In genomic region chr1:23718482-23718881, GRCh38 we compare ENCODE assay signal across 8 cellular contexts. TPM values are rescaled to one million over a fixed set of nuclear protein-coding genes. Genes with fewer than 3 reads are reported as not detected.
A peak's percentile ranks its signal among the peaks of the same experiment; 100 is the strongest.
DNase-seq lines count a peak whose midpoint lies in the region; ATAC-seq and TF ChIP-seq lines count a peak whose summit lies in the region.

No MANE protein-coding gene starts in this region.

- no peaks in the 10 kb centered on the region for H3K27me3 Mint-ChIP-seq in nephron (ENCODE audit: low read depth)
- no peaks in the 10 kb centered on the region for H3K27me3 Mint-ChIP-seq in CD4-positive, alpha-beta T cell

- no peak overlapping the region for H3K9ac ChIP-seq in KMS-11

- H3K4me3 ChIP-seq in DOHH2 (ENCODE audit: low read length) = no peak overlapping the region
- no peak overlapping the region for H3K4me3 ChIP-seq in KMS-11 (IDR thresholded peaks at IDR 0.05; ENCODE audit: insufficient read depth, low read depth, low read length)

- no peaks in the 10 kb centered on the region for H3K9me3 Mint-ChIP-seq in nephron
- no peaks in the 10 kb centered on the region for H3K9me3 Mint-ChIP-seq in CD4-positive, alpha-beta T cell

- H3K27me3 ChIP-seq in DOHH2 (ENCODE audit: control insufficient read depth, low read length) = no peaks in the 10 kb centered on the region
- H3K27me3 ChIP-seq in KMS-11 (ENCODE audit: insufficient read depth, low read depth) = no peaks in the 10 kb centered on the region
- no peaks in the 10 kb centered on the region for H3K27me3 ChIP-seq in CD4-positive, alpha-beta T cell (ENCODE audit: control insufficient read depth, insufficient read depth, low read length)

- H3K4me1 ChIP-seq in DOHH2 (ENCODE audit: control insufficient read depth, low read length) (peaks cover 38% of the 10 kb centered on the region), KMS-11 (ENCODE audit: low read depth, poor library complexity, severe bottlenecking) (peaks cover 47% of the 10 kb centered on the region)

- DNase-seq in astrocyte of the hippocampus (ENCODE audit: low read depth, low spot score) (peak; percentile 43), occipital lobe (lab: John Stamatoyannopoulos, UW) (no peak), NCI-H187 (lab: John Stamatoyannopoulos, UW) (no peak)
- no peak for DNase-seq in CD4-positive, alpha-beta T cell

- POLR2A ChIA-PET in CD4-positive, alpha-beta T cell (lab: Charles Lee) = no interaction called here

- H2AFZ ChIP-seq in KMS-11 (ENCODE audit: low read depth) = no peak overlapping the region

- CTCF ChIA-PET in CD4-positive, alpha-beta T cell (lab: Charles Lee) = interaction anchor here (0.5 kb wide), 1 partner anchor 85 kb away, joined by 3 read pairs; no protein-coding TSS in a partner anchor

- H4K20me1 ChIP-seq in DOHH2 (ENCODE audit: control insufficient read depth, insufficient read depth, low read depth, low read length) = 0 out of 2 replicates have a peak, but pooled peaks cover 3% of the 10 kb centered on the region
- H4K20me1 ChIP-seq in KMS-11 (ENCODE audit: insufficient read depth) = no peaks in the 10 kb centered on the region; the same call in 1 of the 2 replicates

- H3K79me2 ChIP-seq in DOHH2 (ENCODE audit: control insufficient read depth, low read length) = peaks cover 26% of the 10 kb centered on the region
- no peaks in the 10 kb centered on the region for H3K79me2 ChIP-seq in KMS-11 (ENCODE audit: insufficient read depth, low read depth)

- H3K9me3 ChIP-seq in DOHH2 (ENCODE audit: control insufficient read depth, insufficient read depth, low read length) = no peaks in the 10 kb centered on the region
- H3K9me3 ChIP-seq in CD4-positive, alpha-beta T cell (ENCODE audit: control insufficient read depth, low read length) = no peaks in the 10 kb centered on the region

- H3K27ac ChIP-seq in DOHH2 (ENCODE audit: low read depth, low read length) = no peak overlapping the region
- no peak overlapping the region; the same call in 1 of the 2 replicates for H3K27ac ChIP-seq in KMS-11
- H3K27ac ChIP-seq in CD4-positive, alpha-beta T cell (ENCODE audit: low read depth, low read length) = no peak overlapping the region

- intact Hi-C loops in CD4-positive, alpha-beta T cell (cut with DNase I, micrococcal nuclease) = no loop called here

- H3F3A ChIP-seq in DOHH2 (ENCODE audit: control insufficient read depth, insufficient read depth) = peaks cover 6% of the 10 kb centered on the region; the same call in 1 of the 2 replicates

- H3K4me2 ChIP-seq in DOHH2 (ENCODE audit: low read length) = no peak overlapping the region
- peak overlapping the region; percentile 13; the same call in 1 of the 2 replicates for H3K4me2 ChIP-seq in KMS-11

- H3K27ac Mint-ChIP-seq in nephron = no peak overlapping the region
- H3K27ac Mint-ChIP-seq in CD4-positive, alpha-beta T cell = no peak overlapping the region

- TF ChIP-seq CTCF in DOHH2 (IDR thresholded peaks at IDR 0.05; ENCODE audit: low read depth, low read length, poor library complexity, severe bottlenecking) (peak; percentile 71), KMS-11 (conservative IDR thresholded peaks at IDR 0.05; ENCODE audit: low read depth, low read length) (peak; percentile 87), nephron (IDR thresholded peaks at IDR 0.05; ENCODE audit: unreplicated experiment in 3 of 3) (peak; percentile 38 to 50 (median 39))
- no peak for TF ChIP-seq CTCF in CD4-positive, alpha-beta T cell (IDR thresholded peaks at IDR 0.05)

- H3K4me1 Mint-ChIP-seq in nephron = no peaks in the 10 kb centered on the region
- peaks cover 5% of the 10 kb centered on the region for H3K4me1 Mint-ChIP-seq in CD4-positive, alpha-beta T cell (ENCODE audit: low read depth)

- H3K36me3 ChIP-seq in DOHH2 (ENCODE audit: control insufficient read depth, low read length) = peaks cover 11% of the 10 kb centered on the region
- H3K36me3 ChIP-seq in KMS-11 (ENCODE audit: insufficient read depth) = no peaks in the 10 kb centered on the region

- no peaks in the 10 kb centered on the region for H3K9me2 ChIP-seq in DOHH2 (replicated peaks; ENCODE audit: control insufficient read depth, low read length)

- no peak for ATAC-seq in HG03135 (IDR thresholded peaks at IDR 0.05; ENCODE audit: unreplicated experiment)
- ATAC-seq in CD4-positive, alpha-beta T cell (ENCODE audit: poor library complexity) = no peak

- H3K36me3 Mint-ChIP-seq in nephron (ENCODE audit: low read depth) = no peaks in the 10 kb centered on the region
- no peaks in the 10 kb centered on the region for H3K36me3 Mint-ChIP-seq in CD4-positive, alpha-beta T cell (ENCODE audit: low read depth)

- no peak overlapping the region for H3K4me3 Mint-ChIP-seq in nephron
- H3K4me3 Mint-ChIP-seq in CD4-positive, alpha-beta T cell = no peak overlapping the region

RNA-seq across cellular contexts. Expression of gene ELOA, which starts 24.8 kb away (rescaled TPM):
- 23.7 TPM for total RNA-seq in occipital lobe
- 10 to 100 TPM; 28.1 to 33.0 TPM for total RNA-seq in CD4-positive, alpha-beta T cell

RNA-seq across cellular contexts. Expression of gene RPL11, which starts 26.9 kb away (rescaled TPM):
- 852 TPM for total RNA-seq in occipital lobe
- 1,000 to 10,000 TPM; 2,191 to 2,374 TPM for total RNA-seq in CD4-positive, alpha-beta T cell

RNA-seq across cellular contexts. Expression of gene PITHD1, which starts 59.7 kb away (rescaled TPM):
- 57.9 TPM for total RNA-seq in occipital lobe
- total RNA-seq in CD4-positive, alpha-beta T cell = 100 to 1,000 TPM; 110 to 111 TPM
